Comparison of ENCODE assay signal across 30 cellular contexts in genomic region chr9:112005939-112006338, GRCh38.
DNase-seq lines count a peak whose midpoint lies in the region; ATAC-seq, FAIRE-seq and TF ChIP-seq lines count a peak whose summit lies in the region.
"Had no signal": no experiment of that assay in that cellular context is flagged by ENCODE, and none has a peak within 500 bp of the region (broad histone marks: within the 10 kb centered on the region; RNA-seq: fewer than 3 reads in every experiment).

No MANE protein-coding gene starts in this region.

- H4K8ac ChIP-seq in mesenchymal stem cell (ENCODE audit: low read length) = peak overlapping the region; percentile 35

- no peak overlapping the region for H2BK5ac ChIP-seq in mesenchymal stem cell (ENCODE audit: low read depth, low read length, poor library complexity, severe bottlenecking)

- peak overlapping the region in 1 of 2 experiments; percentile 74 for H2BK12ac ChIP-seq in mesenchymal stem cell (ENCODE audit: low read length in 2 of 2)

- peak overlapping the region; percentile 20 for H3K4me3 ChIP-seq in WERI-Rb-1 (ENCODE audit: low read depth, low read length)
- no peak overlapping the region for H3K4me3 ChIP-seq in mesenchymal stem cell (ENCODE audit: insufficient read depth in 1 of 2, low read depth in 1 of 2, low read length in 2 of 2)
- no peak overlapping the region for H3K4me3 ChIP-seq in breast epithelium
- H3K4me3 ChIP-seq in heart right ventricle = no peak overlapping the region
- H3K4me3 ChIP-seq: cardiac muscle cell, coronary artery, heart left ventricle, lung, smooth muscle cell had no signal

- peaks cover 2% of the 10 kb centered on the region for H3K9me3 ChIP-seq in WERI-Rb-1 (ENCODE audit: severe bottlenecking)
- no peaks in the 10 kb centered on the region for H3K9me3 ChIP-seq in mesenchymal stem cell (ENCODE audit: control insufficient read depth, low read length)
- H3K9me3 ChIP-seq in breast epithelium = no peaks in the 10 kb centered on the region
- no peaks in the 10 kb centered on the region for H3K9me3 ChIP-seq in heart right ventricle
- H3K9me3 ChIP-seq: heart left ventricle had no signal

- no peak overlapping the region for H2BK120ac ChIP-seq in mesenchymal stem cell (ENCODE audit: low read depth, low read length)

- no peak overlapping the region for H3K9ac ChIP-seq in mesenchymal stem cell (ENCODE audit: low read length)
- H3K9ac ChIP-seq: parathyroid adenoma had no signal

- H3K27me3 ChIP-seq in WERI-Rb-1 (ENCODE audit: insufficient read depth, low read depth, severe bottlenecking) (no peaks in the 10 kb centered on the region), mesenchymal stem cell (ENCODE audit: control insufficient read depth in 1 of 2, insufficient read depth in 1 of 2, low read length in 2 of 2) (no peaks in the 10 kb centered on the region), breast epithelium (no peaks in the 10 kb centered on the region), heart right ventricle (no peaks in the 10 kb centered on the region)
- H3K27me3 ChIP-seq: cardiac muscle cell, heart left ventricle had no signal

- H3K4me2 ChIP-seq in mesenchymal stem cell (ENCODE audit: low read length, poor library complexity, severe bottlenecking) = no peak overlapping the region
- H3K4me2 ChIP-seq: smooth muscle cell had no signal

- no peak for ATAC-seq in heart right ventricle
- ATAC-seq: activated CD8-positive, alpha-beta memory T cell treated with anti-CD3 and anti-CD28 coated beads, Interleukin-2, amount 10 ng/mL, durations not matched to agents 7 days and 5 days; activated naive CD4-positive, alpha-beta T cell treated with anti-CD3 and anti-CD28 coated beads, Interleukin-2, amount 50 U/mL, for 72 hours; esophagus mucosa; heart left ventricle; PC-3; WTC11 had no signal

- no peak overlapping the region for H4K91ac ChIP-seq in mesenchymal stem cell (ENCODE audit: low read length)

- no peak overlapping the region for H3K4ac ChIP-seq in mesenchymal stem cell (ENCODE audit: low read depth in 1 of 2, low read length in 2 of 2)

- DNase-seq in GM12891 (ENCODE audit: insufficient read length, low spot score) (no peak), MV-4-11 (lab: John Stamatoyannopoulos, UW) (peak; percentile 48), WERI-Rb-1 (peak; percentile 35), mesenchymal stem cell (no peak), breast epithelium (ENCODE audit: low spot score in 2 of 2) (no peak), heart right ventricle (no peak), NCI-H128 (lab: John Stamatoyannopoulos, UW; ENCODE audit: unreplicated experiment) (no peak)
- no peak for DNase-seq in activated T-cell treated with anti-CD3 and anti-CD28 coated beads, Interleukin-2, amount 50 U/mL, for 1 hour
- DNase-seq: activated CD8-positive, alpha-beta memory T cell treated with anti-CD3 and anti-CD28 coated beads, Interleukin-2, amount 10 ng/mL, durations not matched to agents 7 days and 5 days; anterior cingulate cortex; foreskin fibroblast; heart left ventricle; HFFc6; Kasumi-1; kidney glomerular epithelial cell; NCI-H1092; NCI-H2029; NCI-H748 treated with DMSO at 0.1 percent for 48 hours; PC-3; Right ventricle myocardium superior; stimulated activated CD4-positive, alpha-beta T cell treated with anti-CD3 and anti-CD28 coated beads, Interleukin-2, amount 100 ng/mL, for 24 hours had no signal

- H2BK15ac ChIP-seq in mesenchymal stem cell (ENCODE audit: low read depth, poor library complexity, severe bottlenecking) = no peak overlapping the region

- intact Hi-C loops in breast epithelium (cut with DNase I; ENCODE audit: low total_unique reads) (no loop called here), heart right ventricle (cut with DNase I) (no loop called here)

- H3K27ac ChIP-seq in WERI-Rb-1 (peak overlapping the region; percentile 70), mesenchymal stem cell (ENCODE audit: low read length, poor library complexity, severe bottlenecking) (no peak overlapping the region), breast epithelium (no peak overlapping the region), heart right ventricle (no peak overlapping the region)
- H3K27ac ChIP-seq: C4-2B, cardiac muscle cell, coronary artery, parathyroid adenoma had no signal

- H3K79me1 ChIP-seq in mesenchymal stem cell (replicated peaks; ENCODE audit: low read length, poor library complexity, severe bottlenecking) = no peaks in the 10 kb centered on the region

- WGBS in mesenchymal stem cell = 73% methylated on average over 8 of the region's 8 CpGs
- 52 to 69% methylated on average over 8 of the region's 8 CpGs for WGBS in heart right ventricle, 2 donors

- H2AFZ ChIP-seq in mesenchymal stem cell (ENCODE audit: low read depth, low read length) = no peak overlapping the region
- H2AFZ ChIP-seq: parathyroid adenoma had no signal

- FAIRE-seq in GM12891 (lab: Jason Lieb, UNC) = no peak

- TF ChIP-seq POLR2A in GM12891 (IDR thresholded peaks at IDR 0.05; ENCODE audit: low read depth, low read length) = no peak
- TF ChIP-seq POLR2A in breast epithelium (IDR thresholded peaks at IDR 0.05) = no peak

- H3K36me3 ChIP-seq in WERI-Rb-1 = no peaks in the 10 kb centered on the region
- no peaks in the 10 kb centered on the region for H3K36me3 ChIP-seq in mesenchymal stem cell (ENCODE audit: control insufficient read depth in 1 of 2, insufficient read depth in 2 of 2, low read depth in 1 of 2, low read length in 2 of 2)
- H3K36me3 ChIP-seq in breast epithelium = no peaks in the 10 kb centered on the region
- no peaks in the 10 kb centered on the region for H3K36me3 ChIP-seq in heart right ventricle
- H3K36me3 ChIP-seq: cardiac muscle cell, heart left ventricle had no signal

- peaks cover 3% of the 10 kb centered on the region for H3K4me1 ChIP-seq in mesenchymal stem cell (ENCODE audit: control insufficient read depth, insufficient read depth, low read depth, low read length)
- H3K4me1 ChIP-seq in breast epithelium = no peaks in the 10 kb centered on the region
- peaks cover 0 to 21% (median 0%) of the 10 kb centered on the region in 9 donors for H3K4me1 ChIP-seq in heart right ventricle
- H3K4me1 ChIP-seq: parathyroid adenoma had no signal

- peak overlapping the region in 1 of 2 experiments; percentile 14 for H3K23ac ChIP-seq in mesenchymal stem cell (ENCODE audit: low read length in 2 of 2)

- peak overlapping the region; percentile 12 for H2AK5ac ChIP-seq in mesenchymal stem cell (ENCODE audit: low read length, severe bottlenecking)

- no peak overlapping the region for H3K14ac ChIP-seq in mesenchymal stem cell (ENCODE audit: low read length in 2 of 2)

- peak overlapping the region in 1 of 2 experiments; percentile 34 for H3K18ac ChIP-seq in mesenchymal stem cell (ENCODE audit: low read depth in 1 of 2, low read length in 2 of 2)

- TF ChIP-seq CTCF in WERI-Rb-1 (IDR thresholded peaks at IDR 0.05; ENCODE audit: low read depth, low read length) (no peak), breast epithelium (IDR thresholded peaks at IDR 0.05) (no peak), heart right ventricle (IDR thresholded peaks at IDR 0.05) (no peak)

TF ChIP-seq in GM12891, 5 proteins besides CTCF, POLR2A, EP300 and RAD21:
- TF ChIP-seq SPI1 (IDR thresholded peaks at IDR 0.05; ENCODE audit: low read depth, low read length) (peak; percentile 18; the same call in 1 of the 2 replicates), POLR2AphosphoS5 (IDR thresholded peaks at IDR 0.05; ENCODE audit: low read depth, low read length) (no peak)

Comparison
In these comparisons a context has a peak if more than half of its experiments do, and no peak if none do; other contexts are left out.
1. DNase-seq: peak in MV-4-11 (single experiment) and WERI-Rb-1 (single experiment); none in GM12891 (single experiment), mesenchymal stem cell (single experiment), breast epithelium (0 of 2), heart right ventricle (0 of 2), NCI-H128 (single experiment) and activated T-cell treated with anti-CD3 and anti-CD28 coated beads, Interleukin-2, amount 50 U/mL, for 1 hour (single experiment).